1 cellular context compared by ENCODE assay signal in the genomic region with DNA sequence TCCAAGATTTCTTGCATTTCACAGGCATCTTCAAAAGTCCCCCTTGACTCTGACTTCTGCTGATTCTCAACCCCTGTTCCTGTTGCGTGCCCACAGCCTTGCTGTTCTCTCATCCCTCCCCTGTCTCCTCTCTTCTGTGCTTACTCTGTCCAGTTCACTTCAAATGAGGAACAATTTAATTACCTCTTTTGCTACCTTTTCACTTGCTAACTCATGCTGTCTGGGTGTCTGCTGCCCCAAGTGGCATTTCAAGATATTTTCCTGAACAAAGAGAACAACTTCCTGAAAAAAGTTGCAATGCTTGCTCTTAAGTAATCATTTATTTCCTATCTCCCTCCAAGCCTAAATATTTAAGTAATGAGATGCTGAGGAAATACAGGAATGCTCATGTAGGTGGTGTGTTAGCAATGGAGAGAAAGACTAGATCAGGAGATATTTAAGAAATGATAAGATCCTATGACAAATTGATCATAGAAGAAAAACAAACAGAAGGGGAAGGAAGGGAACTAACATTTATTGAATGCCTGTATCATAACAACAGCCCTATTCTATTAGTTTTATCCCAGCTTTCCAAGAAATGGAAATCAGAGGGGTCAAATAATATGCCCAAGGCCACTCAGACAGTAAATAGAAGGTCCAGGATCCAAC.
TF ChIP-seq lines count a peak whose summit lies in the region.

No MANE protein-coding gene starts in this region.

TF ChIP-seq in WTC11, 78 proteins besides CTCF, POLR2A, EP300 and RAD21 (continued from another document):
- TF ChIP-seq, protein P1, sequence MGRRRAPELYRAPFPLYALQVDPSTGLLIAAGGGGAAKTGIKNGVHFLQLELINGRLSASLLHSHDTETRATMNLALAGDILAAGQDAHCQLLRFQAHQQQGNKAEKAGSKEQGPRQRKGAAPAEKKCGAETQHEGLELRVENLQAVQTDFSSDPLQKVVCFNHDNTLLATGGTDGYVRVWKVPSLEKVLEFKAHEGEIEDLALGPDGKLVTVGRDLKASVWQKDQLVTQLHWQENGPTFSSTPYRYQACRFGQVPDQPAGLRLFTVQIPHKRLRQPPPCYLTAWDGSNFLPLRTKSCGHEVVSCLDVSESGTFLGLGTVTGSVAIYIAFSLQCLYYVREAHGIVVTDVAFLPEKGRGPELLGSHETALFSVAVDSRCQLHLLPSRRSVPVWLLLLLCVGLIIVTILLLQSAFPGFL (CRISPR knock-in tag; IDR thresholded peaks at IDR 0.05; ENCODE audit: borderline replicate concordance), result no peak
- TF ChIP-seq, protein P2, sequence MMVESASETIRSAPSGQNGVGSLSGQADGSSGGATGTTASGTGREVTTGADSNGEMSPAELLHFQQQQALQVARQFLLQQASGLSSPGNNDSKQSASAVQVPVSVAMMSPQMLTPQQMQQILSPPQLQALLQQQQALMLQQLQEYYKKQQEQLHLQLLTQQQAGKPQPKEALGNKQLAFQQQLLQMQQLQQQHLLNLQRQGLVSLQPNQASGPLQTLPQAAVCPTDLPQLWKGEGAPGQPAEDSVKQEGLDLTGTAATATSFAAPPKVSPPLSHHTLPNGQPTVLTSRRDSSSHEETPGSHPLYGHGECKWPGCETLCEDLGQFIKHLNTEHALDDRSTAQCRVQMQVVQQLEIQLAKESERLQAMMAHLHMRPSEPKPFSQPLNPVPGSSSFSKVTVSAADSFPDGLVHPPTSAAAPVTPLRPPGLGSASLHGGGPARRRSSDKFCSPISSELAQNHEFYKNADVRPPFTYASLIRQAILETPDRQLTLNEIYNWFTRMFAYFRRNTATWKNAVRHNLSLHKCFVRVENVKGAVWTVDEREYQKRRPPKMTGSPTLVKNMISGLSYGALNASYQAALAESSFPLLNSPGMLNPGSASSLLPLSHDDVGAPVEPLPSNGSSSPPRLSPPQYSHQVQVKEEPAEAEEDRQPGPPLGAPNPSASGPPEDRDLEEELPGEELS (CRISPR knock-in tag; IDR thresholded peaks at IDR 0.05), result no peak
- TF ChIP-seq FOXJ3 (CRISPR knock-in tag; IDR thresholded peaks at IDR 0.05; ENCODE audit: borderline replicate concordance), result no peak
